8 cellular contexts compared by ENCODE assay signal in genomic region chr6:35048631-35049083, GRCh38.
DNase-seq lines count a peak whose midpoint lies in the region; ATAC-seq and TF ChIP-seq lines count a peak whose summit lies in the region.

No MANE protein-coding gene starts in this region.

- ATAC-seq in lung (ENCODE audit: insufficient read depth, low FRiP score): peak; percentile 14
- no peak for ATAC-seq in GM21528 (IDR thresholded peaks at IDR 0.05; ENCODE audit: low FRiP score, unreplicated experiment)

- H3K9me3 ChIP-seq in lung (ENCODE audit: control insufficient read depth in 2 of 2, insufficient read depth in 1 of 2, low read length in 1 of 2) (no peaks in the 10 kb centered on the region), tibial nerve (no peaks in the 10 kb centered on the region)

- no peak for TF ChIP-seq CTCF in lung (IDR thresholded peaks at IDR 0.05; ENCODE audit: control extremely low read depth, extremely low read depth)
- TF ChIP-seq CTCF in tibial nerve (IDR thresholded peaks at IDR 0.05): peak in 1 of 5 experiments; percentile 25

- 24 to 43% methylated on average over 11 of the region's 11 CpGs for WGBS in lung, 2 donors
- WGBS in tibial nerve, 2 donors: 19 to 25% methylated on average over 10 to 11 of the region's 11 CpGs

- H3K4me1 ChIP-seq in lung (ENCODE audit: control insufficient read depth in 2 of 2, insufficient read depth in 2 of 2, low read length in 2 of 2) (peaks cover 25 to 33% of the 10 kb centered on the region in 2 donors), tibial nerve (peaks cover 0 to 100% (median 92%) of the 10 kb centered on the region in 4 donors)

- TF ChIP-seq EP300 in tibial nerve (IDR thresholded peaks at IDR 0.05): peak in 1 of 2 donors; percentile 74

- H3K27me3 ChIP-seq in lung (ENCODE audit: control insufficient read depth, insufficient read depth): no peaks in the 10 kb centered on the region
- no peaks in the 10 kb centered on the region for H3K27me3 ChIP-seq in tibial nerve

- H3K36me3 ChIP-seq in lung (ENCODE audit: control insufficient read depth in 2 of 2, insufficient read depth in 2 of 2, low read length in 2 of 2) (peaks cover 0 to 8% of the 10 kb centered on the region in 2 donors), tibial nerve (no peaks in the 10 kb centered on the region)

- no peak overlapping the region for H3K4me3 ChIP-seq in lung
- H3K4me3 ChIP-seq in tibial nerve: peak overlapping the region in 1 of 4 donors; percentile 29

- H3K27ac ChIP-seq in lung (ENCODE audit: low read depth in 1 of 2, low read length in 1 of 2) (peak overlapping the region; percentile 7 to 78), tibial nerve (peak overlapping the region; percentile 74 to 93 (median 86))

- peak; percentile 83 for DNase-seq in DMS 273 treated with DMSO at 0.1 percent for 48 hours (lab: John Stamatoyannopoulos, UW)
- DNase-seq in NCI-H2171 treated with DMSO at 0.1 percent for 48 hours (lab: John Stamatoyannopoulos, UW): peak; percentile 82
- DNase-seq in brain pericyte (ENCODE audit: low read depth, low spot score): peak; percentile 65
- no peak for DNase-seq in lung (ENCODE audit: low spot score)
- no peak for DNase-seq in tibial nerve (ENCODE audit: low spot score in 2 of 2)
- DNase-seq in T-helper 9 cell: no peak
- DNase-seq in NCI-H2029 (lab: John Stamatoyannopoulos, UW): no peak

- TF ChIP-seq POLR2A in tibial nerve (IDR thresholded peaks at IDR 0.05): peak; percentile 16 to 49

Comparison
In these comparisons a context has a peak if more than half of its experiments do, and no peak if none do; other contexts are left out.
1. DNase-seq: peak in DMS 273 treated with DMSO at 0.1 percent for 48 hours (single experiment), NCI-H2171 treated with DMSO at 0.1 percent for 48 hours (single experiment) and brain pericyte (single experiment); none in lung (single experiment), tibial nerve (0 of 2), T-helper 9 cell (single experiment) and NCI-H2029 (single experiment).